11 cellular contexts compared by ENCODE assay signal in genomic region chr7:148727501-148728278, GRCh38. TPM values are rescaled to one million over a fixed set of nuclear protein-coding genes. Genes with fewer than 3 reads are reported as not detected.
DNase-seq lines count a peak whose midpoint lies in the region; ATAC-seq, FAIRE-seq and TF ChIP-seq lines count a peak whose summit lies in the region.
"Had no signal": no experiment of that assay in that cellular context is flagged by ENCODE, and none has a peak within 500 bp of the region (broad histone marks: within the 10 kb centered on the region; RNA-seq: fewer than 3 reads in every experiment).

No MANE protein-coding gene starts in this region.

- no peak for TF ChIP-seq CTCF in D721Med (IDR thresholded peaks at IDR 0.05; ENCODE audit: insufficient read depth, missing control alignments)

- no peak overlapping the region for H3K4me3 ChIP-seq in Jurkat, Clone E6-1 (ENCODE audit: low read length)
- H3K4me3 ChIP-seq: prostate gland, SJCRH30, upper lobe of left lung had no signal

- no peak for FAIRE-seq in D721Med (lab: Jason Lieb, UNC)

- peak; percentile 14 to 18 for DNase-seq in activated T-cell treated with anti-CD3 and anti-CD28 coated beads, Interleukin-2, amount 50 U/mL, for 72 hours
- no peak for DNase-seq in activated T-cell treated with anti-CD3 and anti-CD28 coated beads, Interleukin-2, amount 50 U/mL, for 1 hour
- peak; percentile 55 for DNase-seq in Jurkat, Clone E6-1 (ENCODE audit: low read depth, low spot score)
- DNase-seq in central memory CD8-positive, alpha-beta T cell (ENCODE audit: low spot score in 2 of 2): no peak
- DNase-seq in D721Med (ENCODE audit: insufficient read length, low spot score): no peak
- DNase-seq in HEK293T (ENCODE audit: extremely low spot score): no peak
- DNase-seq: SJCRH30, upper lobe of left lung had no signal

- peaks cover 0 to 6% of the 10 kb centered on the region in 2 donors for H3K36me3 Mint-ChIP-seq in activated T-cell treated with anti-CD3 and anti-CD28 coated beads, Interleukin-2, amount 50 U/mL, for 72 hours (ENCODE audit: insufficient read depth in 2 of 2)
- H3K36me3 Mint-ChIP-seq in central memory CD8-positive, alpha-beta T cell (ENCODE audit: insufficient read depth): peaks cover 22% of the 10 kb centered on the region
- peaks cover 14% of the 10 kb centered on the region for H3K36me3 Mint-ChIP-seq in stimulated activated memory B cell treated with anti-CD40 and anti-IgM and Interleukin-4, amounts not matched to agents 10 μg/mL and 1 μg/mL and 100 μg/mL, for 72 hours

- CTCF ChIA-PET in HEK293T (lab: Yijun Ruan, JAX): no interaction called here

- peak overlapping the region; percentile 5 to 29 for H3K4me3 Mint-ChIP-seq in activated T-cell treated with anti-CD3 and anti-CD28 coated beads, Interleukin-2, amount 50 U/mL, for 72 hours
- H3K4me3 Mint-ChIP-seq in central memory CD8-positive, alpha-beta T cell: peak overlapping the region; percentile 5
- H3K4me3 Mint-ChIP-seq in stimulated activated memory B cell treated with anti-CD40 and anti-IgM and Interleukin-4, amounts not matched to agents 10 μg/mL and 1 μg/mL and 100 μg/mL, for 72 hours: no peak overlapping the region

- peak overlapping the region; percentile 82 for H3K27ac Mint-ChIP-seq in activated T-cell treated with anti-CD3 and anti-CD28 coated beads, Interleukin-2, amount 50 U/mL, for 72 hours
- peak overlapping the region; percentile 36 for H3K27ac Mint-ChIP-seq in central memory CD8-positive, alpha-beta T cell (ENCODE audit: low read depth)
- H3K27ac Mint-ChIP-seq in stimulated activated memory B cell treated with anti-CD40 and anti-IgM and Interleukin-4, amounts not matched to agents 10 μg/mL and 1 μg/mL and 100 μg/mL, for 72 hours: peak overlapping the region; percentile 62

- no peaks in the 10 kb centered on the region for H3K27me3 Mint-ChIP-seq in activated T-cell treated with anti-CD3 and anti-CD28 coated beads, Interleukin-2, amount 50 U/mL, for 72 hours (ENCODE audit: low read depth)
- no peaks in the 10 kb centered on the region for H3K27me3 Mint-ChIP-seq in central memory CD8-positive, alpha-beta T cell
- H3K27me3 Mint-ChIP-seq in stimulated activated memory B cell treated with anti-CD40 and anti-IgM and Interleukin-4, amounts not matched to agents 10 μg/mL and 1 μg/mL and 100 μg/mL, for 72 hours: no peaks in the 10 kb centered on the region

- ATAC-seq in activated T-cell treated with anti-CD3 and anti-CD28 coated beads, Interleukin-2, amount 50 U/mL, for 72 hours (replicated peaks in 1 of 2): peak; percentile 62 to 77
- no peak for ATAC-seq in central memory CD8-positive, alpha-beta T cell (replicated peaks; ENCODE audit: extremely low read depth, poor library complexity, severe bottlenecking)
- ATAC-seq in stimulated activated memory B cell treated with anti-CD40 and anti-IgM and Interleukin-4, amounts not matched to agents 10 μg/mL and 1 μg/mL and 100 μg/mL, for 72 hours: no peak
- ATAC-seq in HG02973 (IDR thresholded peaks at IDR 0.05; ENCODE audit: unreplicated experiment): no peak

- POLR2A ChIA-PET in HEK293T (lab: Yijun Ruan, JAX): interaction anchor here (1.0 kb wide), 1 partner anchor 29 kb away, joined by 3 read pairs; the partner anchor contains the start of gene CUL1

- H3K9me3 Mint-ChIP-seq in activated T-cell treated with anti-CD3 and anti-CD28 coated beads, Interleukin-2, amount 50 U/mL, for 72 hours: no peaks in the 10 kb centered on the region
- no peaks in the 10 kb centered on the region for H3K9me3 Mint-ChIP-seq in central memory CD8-positive, alpha-beta T cell
- H3K9me3 Mint-ChIP-seq in stimulated activated memory B cell treated with anti-CD40 and anti-IgM and Interleukin-4, amounts not matched to agents 10 μg/mL and 1 μg/mL and 100 μg/mL, for 72 hours: no peaks in the 10 kb centered on the region

- peaks cover 60% of the 10 kb centered on the region for H3K4me1 Mint-ChIP-seq in activated T-cell treated with anti-CD3 and anti-CD28 coated beads, Interleukin-2, amount 50 U/mL, for 72 hours (ENCODE audit: low read depth)
- peaks cover 62% of the 10 kb centered on the region for H3K4me1 Mint-ChIP-seq in central memory CD8-positive, alpha-beta T cell
- H3K4me1 Mint-ChIP-seq in stimulated activated memory B cell treated with anti-CD40 and anti-IgM and Interleukin-4, amounts not matched to agents 10 μg/mL and 1 μg/mL and 100 μg/mL, for 72 hours: peaks cover 43% of the 10 kb centered on the region

TF ChIP-seq in HEK293T, 16 proteins besides CTCF, POLR2A, EP300 and RAD21:
- TF ChIP-seq PKNOX1 (IDR thresholded peaks at IDR 0.05): no peak
- TF ChIP-seq HDGF (IDR thresholded peaks at IDR 0.05; ENCODE audit: borderline replicate concordance): no peak
- TF ChIP-seq NFRKB (IDR thresholded peaks at IDR 0.05): no peak

RNA-seq across cellular contexts. Expression of gene CUL1, which starts 29.0 kb away (rescaled TPM):
- 10 to 100 TPM; 66.6 to 68.6 TPM for total RNA-seq in activated T-cell treated with anti-CD3 and anti-CD28 coated beads, Interleukin-2, amount 50 U/mL, for 72 hours
- 36.1 TPM for polyA plus RNA-seq in Jurkat, Clone E6-1 (2012; ENCODE audit: insufficient read depth, insufficient read length)

Comparison
In these comparisons a context has a peak if more than half of its experiments do, and no peak if none do; other contexts are left out.
1. DNase-seq: peak in activated T-cell treated with anti-CD3 and anti-CD28 coated beads, Interleukin-2, amount 50 U/mL, for 72 hours (2 of 2) and Jurkat, Clone E6-1 (single experiment); none in activated T-cell treated with anti-CD3 and anti-CD28 coated beads, Interleukin-2, amount 50 U/mL, for 1 hour (single experiment), central memory CD8-positive, alpha-beta T cell (0 of 2), D721Med (single experiment) and HEK293T (single experiment).
2. ATAC-seq: peak in activated T-cell treated with anti-CD3 and anti-CD28 coated beads, Interleukin-2, amount 50 U/mL, for 72 hours (2 of 2); none in central memory CD8-positive, alpha-beta T cell (single experiment), stimulated activated memory B cell treated with anti-CD40 and anti-IgM and Interleukin-4, amounts not matched to agents 10 μg/mL and 1 μg/mL and 100 μg/mL, for 72 hours (single experiment) and HG02973 (single experiment).
3. Peak in every context shown above with its lines, with median percentiles within 50 percentile points of each other: H3K27ac Mint-ChIP-seq.